ENCODE assay signal across 22 cellular contexts in genomic region chr2:233856184-233856583, GRCh38. TPM values are rescaled to one million over a fixed set of nuclear protein-coding genes. Genes with fewer than 3 reads are reported as not detected.
DNase-seq lines count a peak whose midpoint lies in the region; ATAC-seq and TF ChIP-seq lines count a peak whose summit lies in the region.
"Had no signal": no experiment of that assay in that cellular context is flagged by ENCODE, and none has a peak within 500 bp of the region (broad histone marks: within the 10 kb centered on the region; RNA-seq: fewer than 3 reads in every experiment).

No MANE protein-coding gene starts in this region.

- H3K36me3 ChIP-seq in Karpas-422 (ENCODE audit: insufficient read depth, low read length) (peaks cover 11% of the 10 kb centered on the region), left ventricle myocardium inferior (no peaks in the 10 kb centered on the region), MM.1S (replicated peaks; ENCODE audit: insufficient read depth, low read length) (0 out of 2 replicates have a peak, but pooled peaks cover 2% of the 10 kb centered on the region)
- H3K36me3 ChIP-seq: ascending aorta had no signal

- POLR2A ChIA-PET in MCF 10A (lab: Yijun Ruan, JAX): no interaction called here

- DNase-seq in NCI-H748 (lab: John Stamatoyannopoulos, UW; ENCODE audit: unreplicated experiment) (peak; percentile 19), NCI-H748 treated with DMSO at 0.1 percent for 48 hours (lab: John Stamatoyannopoulos, UW) (no peak), Karpas-422 (peak; percentile 61), nephron progenitor cell (no peak), left ventricle myocardium inferior (no peak), MCF 10A (ENCODE audit: unreplicated experiment) (no peak), MM.1S (no peak)
- DNase-seq: activated CD8-positive, alpha-beta T cell treated with anti-CD3 and anti-CD28 coated beads, Interleukin-2, amount 10 ng/mL, durations not matched to agents 7 days and 5 days; activated T-cell treated with anti-CD3 and anti-CD28 coated beads, Interleukin-2, amount 50 U/mL, for 24 hours; Calu3; central memory CD4-positive, alpha-beta T cell; H7; head of caudate nucleus; NCI-H1930; NCI-H345; RPMI8226 had no signal

- peaks cover 34% of the 10 kb centered on the region for H3K36me3 Mint-ChIP-seq in activated T-helper 17 cell treated with anti-CD3 and anti-CD28 coated beads, Interleukin-2, amount 50 U/mL, for 72 hours (ENCODE audit: low read depth)
- H3K36me3 Mint-ChIP-seq in nephron progenitor cell (ENCODE audit: low read depth): peaks cover 9% of the 10 kb centered on the region
- H3K36me3 Mint-ChIP-seq in MCF 10A (ENCODE audit: insufficient read depth, unreplicated experiment): no peaks in the 10 kb centered on the region
- H3K36me3 Mint-ChIP-seq: activated naive CD4-positive, alpha-beta T cell treated with anti-CD3 and anti-CD28 coated beads, Interleukin-2, amount 50 U/mL, for 24 hours; memory B cell had no signal

- H3K9me2 ChIP-seq in Karpas-422 (replicated peaks; ENCODE audit: insufficient read depth, low read length): no peaks in the 10 kb centered on the region
- H3K9me2 ChIP-seq in MM.1S (replicated peaks; ENCODE audit: insufficient read depth, low read length): no peaks in the 10 kb centered on the region

- H3K4me1 ChIP-seq in Karpas-422 (ENCODE audit: low read length) (peaks cover 25% of the 10 kb centered on the region), left ventricle myocardium inferior (peaks cover 17% of the 10 kb centered on the region), MM.1S (ENCODE audit: low read length) (0 out of 2 replicates have a peak, but pooled peaks cover 3% of the 10 kb centered on the region)

- peaks cover 22% of the 10 kb centered on the region for H3K4me1 Mint-ChIP-seq in activated T-helper 17 cell treated with anti-CD3 and anti-CD28 coated beads, Interleukin-2, amount 50 U/mL, for 72 hours
- peaks cover 38% of the 10 kb centered on the region for H3K4me1 Mint-ChIP-seq in nephron progenitor cell
- H3K4me1 Mint-ChIP-seq in MCF 10A (ENCODE audit: insufficient read depth, unreplicated experiment): peaks cover 16% of the 10 kb centered on the region

- H3K4me2 ChIP-seq in Karpas-422 (ENCODE audit: low read depth, low read length, poor library complexity, severe bottlenecking) (no peak overlapping the region), MM.1S (ENCODE audit: low read depth, low read length) (no peak overlapping the region)

- H3K27me3 ChIP-seq in Karpas-422 (ENCODE audit: low read length) (no peaks in the 10 kb centered on the region), left ventricle myocardium inferior (ENCODE audit: low read depth) (peaks cover 20% of the 10 kb centered on the region), MM.1S (replicated peaks; ENCODE audit: insufficient read depth, low read length) (no peaks in the 10 kb centered on the region)
- H3K27me3 ChIP-seq: ascending aorta had no signal

- H3K27ac ChIP-seq in Karpas-422 (ENCODE audit: low read length): no peak overlapping the region
- H3K27ac ChIP-seq in left ventricle myocardium inferior (replicated peaks): no peak overlapping the region
- H3K27ac ChIP-seq in MM.1S (ENCODE audit: low read length): no peak overlapping the region
- H3K27ac ChIP-seq: ascending aorta had no signal

- peaks cover 8% of the 10 kb centered on the region for H3K27me3 Mint-ChIP-seq in activated T-helper 17 cell treated with anti-CD3 and anti-CD28 coated beads, Interleukin-2, amount 50 U/mL, for 72 hours
- H3K27me3 Mint-ChIP-seq in nephron progenitor cell (ENCODE audit: low read depth, poor library complexity) (peaks cover 3% of the 10 kb centered on the region), MCF 10A (ENCODE audit: insufficient read depth, unreplicated experiment) (no peaks in the 10 kb centered on the region)
- H3K27me3 Mint-ChIP-seq: progenitor cell of endocrine pancreas had no signal

- H3K9ac ChIP-seq in Karpas-422 (ENCODE audit: low read length) (no peak overlapping the region), MM.1S (ENCODE audit: low read length) (no peak overlapping the region)

- ATAC-seq in activated T-helper 17 cell treated with anti-CD3 and anti-CD28 coated beads, Interleukin-2, amount 50 U/mL, for 72 hours (replicated peaks): no peak
- ATAC-seq: activated CD4-positive, CD25-positive, alpha-beta regulatory T cell treated with anti-CD3 and anti-CD28 coated beads, Interleukin-2, amount 50 U/mL, for 24 hours; activated CD8-positive, alpha-beta T cell treated with anti-CD3 and anti-CD28 coated beads, Interleukin-2, amount 10 ng/mL, durations not matched to agents 7 days and 5 days had no signal

- H3K9me3 Mint-ChIP-seq in activated T-helper 17 cell treated with anti-CD3 and anti-CD28 coated beads, Interleukin-2, amount 50 U/mL, for 72 hours: no peaks in the 10 kb centered on the region
- H3K9me3 Mint-ChIP-seq in nephron progenitor cell: no peaks in the 10 kb centered on the region
- H3K9me3 Mint-ChIP-seq in MCF 10A (ENCODE audit: unreplicated experiment): no peaks in the 10 kb centered on the region
- H3K9me3 Mint-ChIP-seq: activated naive CD4-positive, alpha-beta T cell treated with anti-CD3 and anti-CD28 coated beads, Interleukin-2, amount 50 U/mL, for 24 hours; activated T-cell treated with anti-CD3 and anti-CD28 coated beads, Interleukin-2, amount 50 U/mL, for 24 hours; memory B cell had no signal

- TF ChIP-seq CTCF in nephron progenitor cell (IDR thresholded peaks at IDR 0.05) (no peak), left ventricle myocardium inferior (IDR thresholded peaks at IDR 0.05; ENCODE audit: borderline replicate concordance) (no peak), MCF 10A (IDR thresholded peaks at IDR 0.05; ENCODE audit: unreplicated experiment) (no peak), MM.1S (IDR thresholded peaks at IDR 0.05; ENCODE audit: low read length) (no peak)

- intact Hi-C loops in left ventricle myocardium inferior (cut with micrococcal nuclease): no loop called here
- intact Hi-C loops in MCF 10A (cut with micrococcal nuclease): loop anchor here (10.0 kb wide), 1 partner anchor 649 kb away; no protein-coding TSS in a partner anchor

- H3K27ac Mint-ChIP-seq in activated T-helper 17 cell treated with anti-CD3 and anti-CD28 coated beads, Interleukin-2, amount 50 U/mL, for 72 hours: no peak overlapping the region
- no peak overlapping the region for H3K27ac Mint-ChIP-seq in nephron progenitor cell
- no peak overlapping the region for H3K27ac Mint-ChIP-seq in MCF 10A (ENCODE audit: low read depth, unreplicated experiment)
- H3K27ac Mint-ChIP-seq: activated T-cell treated with anti-CD3 and anti-CD28 coated beads, Interleukin-2, amount 50 U/mL, for 24 hours; memory B cell; progenitor cell of endocrine pancreas had no signal

- H3K9me3 ChIP-seq in Karpas-422 (ENCODE audit: low read length) (no peaks in the 10 kb centered on the region), left ventricle myocardium inferior (replicated peaks) (no peaks in the 10 kb centered on the region), MM.1S (replicated peaks; ENCODE audit: insufficient read depth, low read length) (no peaks in the 10 kb centered on the region)
- H3K9me3 ChIP-seq: ascending aorta had no signal

- no peaks in the 10 kb centered on the region for H3F3A ChIP-seq in MM.1S (ENCODE audit: insufficient read depth, low read length)

- H3K4me3 Mint-ChIP-seq in activated T-helper 17 cell treated with anti-CD3 and anti-CD28 coated beads, Interleukin-2, amount 50 U/mL, for 72 hours: peak overlapping the region; percentile 94
- peak overlapping the region; percentile 66 for H3K4me3 Mint-ChIP-seq in nephron progenitor cell
- H3K4me3 Mint-ChIP-seq in MCF 10A (ENCODE audit: unreplicated experiment): no peak overlapping the region

- H3K4me3 ChIP-seq in Karpas-422 (ENCODE audit: low read length): no peak overlapping the region
- H3K4me3 ChIP-seq in left ventricle myocardium inferior: no peak overlapping the region
- H3K4me3 ChIP-seq in MM.1S (ENCODE audit: low read length): no peak overlapping the region
- H3K4me3 ChIP-seq: ascending aorta had no signal

- H2AFZ ChIP-seq in Karpas-422 (ENCODE audit: low read length): no peak overlapping the region
- H2AFZ ChIP-seq in MM.1S (ENCODE audit: low read length): no peak overlapping the region

- no TSS peak for BruUV-seq in MCF 10A (replicated peaks; lab: Mats Ljungman, UMichigan)

- CTCF ChIA-PET in MCF 10A (lab: Yijun Ruan, JAX): interaction anchor here (1.4 to 1.6 kb wide), 2 partner anchors 9 to 11 kb away, joined by 3 to 11 read pairs; partner anchors contain the start of gene MSL3B

- H4K20me1 ChIP-seq in Karpas-422 (ENCODE audit: insufficient read depth, low read depth, low read length) (peaks cover 10% of the 10 kb centered on the region; the same call in 1 of the 2 replicates), MM.1S (ENCODE audit: insufficient read depth, low read length) (no peaks in the 10 kb centered on the region)

- H3K79me2 ChIP-seq in Karpas-422 (ENCODE audit: low read length): peaks cover 30% of the 10 kb centered on the region
- H3K79me2 ChIP-seq in MM.1S (ENCODE audit: low read length): peaks cover 31% of the 10 kb centered on the region

RNA-seq across cellular contexts. Expression of gene HJURP, which starts 1.8 kb away (rescaled TPM):
- 16.5 and 29.0 TPM in 2 replicates for total RNA-seq in Karpas-422 (2014; rRNA removed; shearing (Covaris generic); ENCODE audit: low replicate concordance)
- total RNA-seq in activated T-helper 17 cell treated with anti-CD3 and anti-CD28 coated beads, Interleukin-2, amount 50 U/mL, for 72 hours: 100 to 1,000 TPM in 1 of 2 donors, 10 to 100 TPM in 1; 90.4 to 147 TPM
- total RNA-seq in left ventricle myocardium inferior (0.36 TPM), MCF 10A (2022) (12.7 and 29.3 TPM in 2 replicates)
- total RNA-seq: ascending aorta had no signal

Comparison
In these comparisons a context has a peak if more than half of its experiments do, and no peak if none do; other contexts are left out.
1. DNase-seq: peak in NCI-H748 (single experiment) and Karpas-422 (single experiment); none in NCI-H748 treated with DMSO at 0.1 percent for 48 hours (single experiment), nephron progenitor cell (single experiment), left ventricle myocardium inferior (single experiment), MCF 10A (single experiment) and MM.1S (single experiment).
2. RNA of gene HJURP, which starts 1.8 kb away (total RNA-seq): 90.4 to 147 TPM in activated T-helper 17 cell treated with anti-CD3 and anti-CD28 coated beads, Interleukin-2, amount 50 U/mL, for 72 hours, 12.7 to 29.3 TPM in MCF 10A and 16.5 to 29.0 TPM in Karpas-422; 0.36 TPM in left ventricle myocardium inferior (single experiment); every median in the first group is over 10 times any median in the second.